ENCODE assay signal across 19 cellular contexts in the genomic region with DNA sequence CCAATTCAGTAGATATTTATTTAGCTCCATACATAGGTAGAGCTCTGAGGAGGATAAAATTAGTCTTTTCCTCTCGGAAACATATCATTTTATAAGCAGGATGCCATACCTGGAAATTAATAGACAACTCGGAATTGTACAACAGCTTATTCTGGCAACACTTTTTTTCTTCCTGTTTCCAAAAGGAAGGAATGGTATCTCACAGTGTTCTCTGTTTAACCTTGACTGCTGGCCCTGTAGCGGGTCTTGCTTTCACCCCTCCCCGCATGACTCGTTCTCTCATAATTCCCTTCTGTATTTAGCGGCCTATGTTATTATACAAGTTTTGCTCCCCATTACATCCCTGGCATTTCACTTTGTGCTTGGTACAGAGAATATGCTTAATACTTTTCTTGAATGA. TPM values are rescaled to one million over a fixed set of nuclear protein-coding genes. Genes with fewer than 3 reads are reported as not detected.
A peak's percentile ranks its signal among the peaks of the same experiment; 100 is the strongest.
DNase-seq lines count a peak whose midpoint lies in the region; ATAC-seq and TF ChIP-seq lines count a peak whose summit lies in the region.
"Had no signal": no experiment of that assay in that cellular context is flagged by ENCODE, and none has a peak within 500 bp of the region (broad histone marks: within the 10 kb centered on the region; RNA-seq: fewer than 3 reads in every experiment).

No MANE protein-coding gene starts in this region.

- H3K36me3 ChIP-seq in RWPE2 (ENCODE audit: low read depth) = no peaks in the 10 kb centered on the region
- no peaks in the 10 kb centered on the region for H3K36me3 ChIP-seq in colonic mucosa
- H3K36me3 ChIP-seq in lower lobe of right lung = no peaks in the 10 kb centered on the region
- H3K36me3 ChIP-seq: cardiac muscle cell, transverse colon had no signal

- no peak for TF ChIP-seq POLR2A in erythroblast (IDR thresholded peaks at IDR 0.05; ENCODE audit: low read length)

- ATAC-seq in RWPE2 (ENCODE audit: low read depth) (no peak), lower lobe of right lung (no peak), HG03521 (IDR thresholded peaks at IDR 0.05; ENCODE audit: unreplicated experiment) (no peak), GM21619 (IDR thresholded peaks at IDR 0.05; ENCODE audit: unreplicated experiment) (no peak)
- no peak for ATAC-seq in effector memory CD8-positive, alpha-beta T cell (replicated peaks)
- ATAC-seq: activated CD8-positive, alpha-beta T cell treated with anti-CD3 and anti-CD28 coated beads, Interleukin-2, amount 10 ng/mL, durations not matched to agents 7 days and 5 days; activated naive CD4-positive, alpha-beta T cell treated with anti-CD3 and anti-CD28 coated beads, Interleukin-2, amount 50 U/mL, for 72 hours; activated T-cell treated with anti-CD3 and anti-CD28 coated beads, Interleukin-2, amount 50 U/mL, for 72 hours; T-cell had no signal

- H3K27me3 ChIP-seq in RWPE2 (ENCODE audit: insufficient read depth, poor library complexity, severe bottlenecking) = no peaks in the 10 kb centered on the region
- no peaks in the 10 kb centered on the region for H3K27me3 ChIP-seq in colonic mucosa
- no peaks in the 10 kb centered on the region for H3K27me3 ChIP-seq in lower lobe of right lung (ENCODE audit: low read depth)
- H3K27me3 ChIP-seq: cardiac muscle cell, transverse colon had no signal

- no peaks in the 10 kb centered on the region for H3K4me1 Mint-ChIP-seq in effector memory CD8-positive, alpha-beta T cell (ENCODE audit: low read depth in 2 of 2)
- H3K4me1 Mint-ChIP-seq: T-cell had no signal

- TF ChIP-seq CTCF in RWPE2 (IDR thresholded peaks at IDR 0.05; ENCODE audit: poor library complexity, severe bottlenecking) (no peak), colonic mucosa (IDR thresholded peaks at IDR 0.05) (no peak), lower lobe of right lung (IDR thresholded peaks at IDR 0.05) (no peak)

- DNase-seq in A172 (ENCODE audit: low spot score) (peak; percentile 32), RWPE2 (ENCODE audit: low spot score) (no peak), colonic mucosa (no peak), lower lobe of right lung (no peak), erythroblast (lab: John Stamatoyannopoulos, UW) (no peak)
- no peak for DNase-seq in effector memory CD8-positive, alpha-beta T cell
- DNase-seq: activated CD8-positive, alpha-beta T cell treated with anti-CD3 and anti-CD28 coated beads, Interleukin-2, amount 10 ng/mL, durations not matched to agents 7 days and 5 days; activated T-cell treated with anti-CD3 and anti-CD28 coated beads, Interleukin-2, amount 50 U/mL, for 72 hours; C1 segment of cervical spinal cord; NCI-H146; NCI-H2227 treated with DMSO at 0.1 percent for 48 hours had no signal

- H3K36me3 Mint-ChIP-seq in effector memory CD8-positive, alpha-beta T cell (ENCODE audit: insufficient read depth) = no peaks in the 10 kb centered on the region
- H3K36me3 Mint-ChIP-seq: activated naive CD4-positive, alpha-beta T cell treated with anti-CD3 and anti-CD28 coated beads, Interleukin-2, amount 50 U/mL, for 72 hours; T-cell had no signal

- no peak overlapping the region for H3K27ac Mint-ChIP-seq in effector memory CD8-positive, alpha-beta T cell
- H3K27ac Mint-ChIP-seq: activated CD8-positive, alpha-beta T cell treated with anti-CD3 and anti-CD28 coated beads, Interleukin-2, amount 10 ng/mL, durations not matched to agents 7 days and 5 days; activated naive CD4-positive, alpha-beta T cell treated with anti-CD3 and anti-CD28 coated beads, Interleukin-2, amount 50 U/mL, for 72 hours; activated T-cell treated with anti-CD3 and anti-CD28 coated beads, Interleukin-2, amount 50 U/mL, for 72 hours; T-cell had no signal

- H3K4me3 Mint-ChIP-seq in effector memory CD8-positive, alpha-beta T cell = no peak overlapping the region
- H3K4me3 Mint-ChIP-seq: activated CD8-positive, alpha-beta T cell treated with anti-CD3 and anti-CD28 coated beads, Interleukin-2, amount 10 ng/mL, durations not matched to agents 7 days and 5 days; activated T-cell treated with anti-CD3 and anti-CD28 coated beads, Interleukin-2, amount 50 U/mL, for 72 hours; T-cell had no signal

- H3K27ac ChIP-seq in RWPE2 (ENCODE audit: poor library complexity, severe bottlenecking) = peak overlapping the region; percentile 95
- peak overlapping the region; percentile 11 for H3K27ac ChIP-seq in colonic mucosa
- H3K27ac ChIP-seq in lower lobe of right lung = peak overlapping the region; percentile 1
- H3K27ac ChIP-seq: 22Rv1, cardiac muscle cell, RWPE1 had no signal

- H3K9me3 ChIP-seq in RWPE2 (ENCODE audit: severe bottlenecking) (no peaks in the 10 kb centered on the region), colonic mucosa (no peaks in the 10 kb centered on the region), lower lobe of right lung (no peaks in the 10 kb centered on the region)
- H3K9me3 ChIP-seq: transverse colon had no signal

- peaks cover 36% of the 10 kb centered on the region for H3K4me1 ChIP-seq in RWPE2 (ENCODE audit: insufficient read depth, poor library complexity, severe bottlenecking)
- H3K4me1 ChIP-seq in colonic mucosa = no peaks in the 10 kb centered on the region
- peaks cover 8% of the 10 kb centered on the region for H3K4me1 ChIP-seq in lower lobe of right lung

- H3K9ac ChIP-seq in colonic mucosa (ENCODE audit: low read depth in 2 of 2, low read length in 2 of 2) = no peak overlapping the region

- H3K27me3 Mint-ChIP-seq in effector memory CD8-positive, alpha-beta T cell = no peaks in the 10 kb centered on the region

- H3K4me3 ChIP-seq in RWPE2 (ENCODE audit: severe bottlenecking) = no peak overlapping the region
- no peak overlapping the region for H3K4me3 ChIP-seq in colonic mucosa
- no peak overlapping the region for H3K4me3 ChIP-seq in lower lobe of right lung
- H3K4me3 ChIP-seq: cardiac muscle cell, transverse colon had no signal

- intact Hi-C loops in colonic mucosa (cut with DNase I) = no loop called here
- intact Hi-C loops in lower lobe of right lung (cut with DNase I) = no loop called here

- peaks cover 0 to 2% of the 10 kb centered on the region in 2 donors for H3K9me3 Mint-ChIP-seq in effector memory CD8-positive, alpha-beta T cell
- H3K9me3 Mint-ChIP-seq: activated naive CD4-positive, alpha-beta T cell treated with anti-CD3 and anti-CD28 coated beads, Interleukin-2, amount 50 U/mL, for 72 hours; activated T-cell treated with anti-CD3 and anti-CD28 coated beads, Interleukin-2, amount 50 U/mL, for 72 hours; T-cell had no signal

RNA-seq across cellular contexts. Expression of a gene that starts 2.5 kb away (rescaled TPM):
- 1.4 and 3.9 TPM in 2 replicates for total RNA-seq in A172 (2014; rRNA removed; shearing (Covaris generic))
- total RNA-seq in colonic mucosa (1 to 10 TPM in 1 of 2 donors, under 1 TPM in 1; 0.64 to 2.8 TPM), lower lobe of right lung (30.6 TPM)
- total RNA-seq: activated CD8-positive, alpha-beta T cell treated with anti-CD3 and anti-CD28 coated beads, Interleukin-2, amount 10 ng/mL, durations not matched to agents 7 days and 5 days; activated naive CD4-positive, alpha-beta T cell treated with anti-CD3 and anti-CD28 coated beads, Interleukin-2, amount 50 U/mL, for 72 hours had no signal

Comparison
In these comparisons a context has a peak if more than half of its experiments do, and no peak if none do; other contexts are left out.
1. H3K27ac ChIP-seq: peak in every context shown above with its lines; median percentile 95 in RWPE2; 11 in colonic mucosa; 1 in lower lobe of right lung.